Comparison of ENCODE assay signal across 8 cellular contexts in the genomic region with DNA sequence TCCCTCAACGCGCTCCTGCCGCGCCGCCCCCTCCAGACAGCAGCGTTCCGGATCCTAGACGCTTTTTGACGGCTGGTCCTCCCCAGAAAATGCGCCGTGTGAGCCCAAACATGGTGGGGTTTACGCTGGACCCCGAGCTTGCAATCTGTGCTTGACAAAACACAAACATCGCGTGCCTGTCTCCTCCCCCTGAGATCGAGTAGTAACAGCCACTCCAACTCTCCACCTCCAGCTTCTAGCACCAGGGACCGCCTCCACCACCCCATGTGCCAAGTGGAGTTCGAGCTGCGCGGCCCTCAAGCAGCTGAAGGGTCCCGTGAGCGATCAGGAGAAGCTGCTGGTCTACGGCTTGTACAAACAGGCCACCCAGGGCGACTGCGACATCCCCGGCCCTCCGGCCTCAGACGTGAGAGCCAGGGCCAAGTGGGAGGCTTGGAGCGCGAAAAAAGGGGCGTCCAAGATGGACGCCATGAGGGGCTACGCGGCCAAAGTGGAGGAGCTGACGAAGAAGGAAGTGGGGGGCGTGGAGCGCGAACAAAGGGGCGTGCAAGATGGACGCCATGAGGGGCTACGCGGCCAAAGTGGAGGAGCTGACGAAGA. TPM values are rescaled to one million over a fixed set of nuclear protein-coding genes. Genes with fewer than 3 reads are reported as not detected.
DNase-seq lines count a peak whose midpoint lies in the region; ATAC-seq and TF ChIP-seq lines count a peak whose summit lies in the region.

No MANE protein-coding gene starts in this region.

- no peak overlapping the region for H2BK5ac ChIP-seq in mesenchymal stem cell (ENCODE audit: low read depth, low read length, poor library complexity, severe bottlenecking)

- peak overlapping the region; percentile 96 to 97 for H3K4me3 Mint-ChIP-seq in effector memory CD8-positive, alpha-beta T cell

- H2BK120ac ChIP-seq in mesenchymal stem cell (ENCODE audit: low read depth, low read length), result peak overlapping the region; percentile 22

- H3K9me3 Mint-ChIP-seq in effector memory CD8-positive, alpha-beta T cell, result no peaks in the 10 kb centered on the region

- H4K8ac ChIP-seq in mesenchymal stem cell (ENCODE audit: low read length), result peak overlapping the region; percentile 96

- intact Hi-C loops in thyroid gland (cut with DNase I), result no loop called here

- peak overlapping the region; percentile 52 for H4K91ac ChIP-seq in mesenchymal stem cell (ENCODE audit: low read length)

- H3K79me1 ChIP-seq in mesenchymal stem cell (replicated peaks; ENCODE audit: low read length, poor library complexity, severe bottlenecking), result peaks cover 17% of the 10 kb centered on the region

- peaks cover 25% of the 10 kb centered on the region for H3K36me3 Mint-ChIP-seq in effector memory CD8-positive, alpha-beta T cell (ENCODE audit: insufficient read depth)

- H3K27ac Mint-ChIP-seq in effector memory CD8-positive, alpha-beta T cell, result peak overlapping the region; percentile 90 to 94

- peak overlapping the region; percentile 56 for H2BK15ac ChIP-seq in mesenchymal stem cell (ENCODE audit: low read depth, poor library complexity, severe bottlenecking)

- peak overlapping the region; percentile 98 for H3K4me2 ChIP-seq in mesenchymal stem cell (ENCODE audit: low read length, poor library complexity, severe bottlenecking)

- peak overlapping the region in 1 of 2 experiments; percentile 34 for H2BK12ac ChIP-seq in mesenchymal stem cell (ENCODE audit: low read length in 2 of 2)

- H3K14ac ChIP-seq in mesenchymal stem cell (ENCODE audit: low read length in 2 of 2), result peak overlapping the region in 1 of 2 experiments; percentile 96

- H3K36me3 ChIP-seq in RWPE2 (ENCODE audit: low read depth) (peaks cover 17% of the 10 kb centered on the region; the same call in 1 of the 2 replicates), mesenchymal stem cell (ENCODE audit: control insufficient read depth in 1 of 2, insufficient read depth in 2 of 2, low read depth in 1 of 2, low read length in 2 of 2) (peaks cover 18 to 22% of the 10 kb centered on the region in 2 experiments), thyroid gland (peaks cover under 1 to 4% of the 10 kb centered on the region in 2 donors)

- H3K9me3 ChIP-seq in RWPE2 (ENCODE audit: severe bottlenecking), result no peaks in the 10 kb centered on the region
- H3K9me3 ChIP-seq in mesenchymal stem cell (ENCODE audit: control insufficient read depth, low read length), result no peaks in the 10 kb centered on the region
- no peaks in the 10 kb centered on the region for H3K9me3 ChIP-seq in thyroid gland

- peak overlapping the region; percentile 97 for H2AFZ ChIP-seq in mesenchymal stem cell (ENCODE audit: low read depth, low read length)

- H3K4me1 ChIP-seq in RWPE2 (ENCODE audit: insufficient read depth, poor library complexity, severe bottlenecking) (peaks cover 9% of the 10 kb centered on the region), mesenchymal stem cell (ENCODE audit: control insufficient read depth, insufficient read depth, low read depth, low read length) (peaks cover 15% of the 10 kb centered on the region), thyroid gland (peaks cover 10 to 12% of the 10 kb centered on the region in 2 donors)

- WGBS in mesenchymal stem cell, result 69% methylated on average over 43 of the region's 43 CpGs
- WGBS in thyroid gland, 2 donors, result 20 to 40% methylated on average over 15 to 27 of the region's 43 CpGs

- H2AK5ac ChIP-seq in mesenchymal stem cell (ENCODE audit: low read length, severe bottlenecking), result no peak overlapping the region

- H3K27me3 Mint-ChIP-seq in effector memory CD8-positive, alpha-beta T cell, result no peaks in the 10 kb centered on the region

- DNase-seq in DMS53 treated with DMSO at 0.1 percent for 48 hours (lab: John Stamatoyannopoulos, UW; ENCODE audit: unreplicated experiment) (peak; percentile 12), RWPE2 (ENCODE audit: low spot score) (no peak), mesenchymal stem cell (peak; percentile 22), thyroid gland (peak; percentile 93 to 95)
- no peak for DNase-seq in effector memory CD8-positive, alpha-beta T cell

- H3K27me3 ChIP-seq in RWPE2 (ENCODE audit: insufficient read depth, poor library complexity, severe bottlenecking) (no peaks in the 10 kb centered on the region), mesenchymal stem cell (ENCODE audit: control insufficient read depth in 1 of 2, insufficient read depth in 1 of 2, low read length in 2 of 2) (no peaks in the 10 kb centered on the region), thyroid gland (no peaks in the 10 kb centered on the region)

- peak overlapping the region; percentile 92 for H3K9ac ChIP-seq in mesenchymal stem cell (ENCODE audit: low read length)

- TF ChIP-seq CTCF in RWPE2 (IDR thresholded peaks at IDR 0.05; ENCODE audit: poor library complexity, severe bottlenecking) (peak; percentile 14), thyroid gland (IDR thresholded peaks at IDR 0.05) (no peak)

- TF ChIP-seq POLR2A in thyroid gland (IDR thresholded peaks at IDR 0.05), result peak in 1 of 2 donors; percentile 16

- peaks cover 38 to 43% of the 10 kb centered on the region in 2 donors for H3K4me1 Mint-ChIP-seq in effector memory CD8-positive, alpha-beta T cell (ENCODE audit: low read depth in 2 of 2)

- ATAC-seq in HG02678 (IDR thresholded peaks at IDR 0.05; ENCODE audit: unreplicated experiment) (peak; percentile 13), RWPE2 (ENCODE audit: low read depth) (peak; percentile 2; the same call in 1 of the 3 replicates), GM21360 (IDR thresholded peaks at IDR 0.05; ENCODE audit: unreplicated experiment) (no peak), GM19328 (IDR thresholded peaks at IDR 0.05; ENCODE audit: unreplicated experiment) (no peak)
- ATAC-seq in effector memory CD8-positive, alpha-beta T cell (replicated peaks), result peak; percentile 9

- H3K4me3 ChIP-seq in RWPE2 (ENCODE audit: severe bottlenecking) (peak overlapping the region; percentile 84), mesenchymal stem cell (ENCODE audit: insufficient read depth in 1 of 2, low read depth in 1 of 2, low read length in 2 of 2) (peak overlapping the region; percentile 92 to 96), thyroid gland (replicated peaks in 1 of 3) (peak overlapping the region; percentile 63 to 95 (median 83))

- peak overlapping the region; percentile 61 to 96 for H3K4ac ChIP-seq in mesenchymal stem cell (ENCODE audit: low read depth in 1 of 2, low read length in 2 of 2)

- peak overlapping the region in 1 of 2 experiments; percentile 66 for H3K23ac ChIP-seq in mesenchymal stem cell (ENCODE audit: low read length in 2 of 2)

- H3K18ac ChIP-seq in mesenchymal stem cell (ENCODE audit: low read depth in 1 of 2, low read length in 2 of 2), result peak overlapping the region; percentile 89 to 94

- H3K27ac ChIP-seq in RWPE2 (ENCODE audit: poor library complexity, severe bottlenecking) (peak overlapping the region; percentile 62), mesenchymal stem cell (ENCODE audit: low read length, poor library complexity, severe bottlenecking) (no peak overlapping the region), thyroid gland (peak overlapping the region; percentile 77 to 88 (median 84))

RNA-seq across cellular contexts. Expression of gene GEMIN4, which starts 0.7 kb away (rescaled TPM):
- 6.4 TPM for polyA plus RNA-seq in mesenchymal stem cell (2013, experiment 1 of 2)
- polyA plus RNA-seq in mesenchymal stem cell (2013, experiment 2 of 2), result 6.6 TPM
- total RNA-seq in thyroid gland, result 10 to 100 TPM; 28.5 to 34.8 (median 31.6) TPM

RNA-seq across cellular contexts. Expression of gene TLCD3A, which starts 20.3 kb away (rescaled TPM):
- 29.2 TPM for polyA plus RNA-seq in mesenchymal stem cell (2013, experiment 1 of 2)
- 30.4 TPM for polyA plus RNA-seq in mesenchymal stem cell (2013, experiment 2 of 2)
- 10 to 100 TPM in 3 of 4 donors, 1 to 10 TPM in 1; 9.0 to 13.7 (median 10.9) TPM for total RNA-seq in thyroid gland

RNA-seq across cellular contexts. Expression of gene GLOD4, which starts 29.4 kb away (rescaled TPM):
- polyA plus RNA-seq in mesenchymal stem cell (2013, experiment 1 of 2), result 35.2 TPM
- polyA plus RNA-seq in mesenchymal stem cell (2013, experiment 2 of 2), result 34.5 TPM
- total RNA-seq in thyroid gland, result 10 to 100 TPM; 48.9 to 94.6 (median 60.5) TPM

RNA-seq across cellular contexts. Expression of gene MRM3, which starts 29.4 kb away (rescaled TPM):
- polyA plus RNA-seq in mesenchymal stem cell (2013, experiment 1 of 2), result 6.9 TPM
- polyA plus RNA-seq in mesenchymal stem cell (2013, experiment 2 of 2), result 6.6 TPM
- total RNA-seq in thyroid gland, result 10 to 100 TPM; 14.6 to 22.9 (median 16.9) TPM

RNA-seq across cellular contexts. Expression of gene VPS53, which starts 38.1 kb away (rescaled TPM):
- 19.2 TPM for polyA plus RNA-seq in mesenchymal stem cell (2013, experiment 1 of 2)
- polyA plus RNA-seq in mesenchymal stem cell (2013, experiment 2 of 2), result 19.3 TPM
- total RNA-seq in thyroid gland, result 10 to 100 TPM; 39.8 to 55.9 (median 43.9) TPM

Comparison
In these comparisons a context has a peak if more than half of its experiments do, and no peak if none do; other contexts are left out.
1. DNase-seq: peak in DMS53 treated with DMSO at 0.1 percent for 48 hours (single experiment), mesenchymal stem cell (single experiment) and thyroid gland (2 of 2); none in RWPE2 (single experiment) and effector memory CD8-positive, alpha-beta T cell (0 of 3).
2. ATAC-seq: peak in HG02678 (single experiment), RWPE2 (single experiment) and effector memory CD8-positive, alpha-beta T cell (single experiment); none in GM21360 (single experiment) and GM19328 (single experiment).
3. Peak in every context shown above with its lines, with median percentiles within 50 percentile points of each other: H3K4me3 ChIP-seq.